Comparison of ENCODE assay signal across 1 cellular context in the genomic region with DNA sequence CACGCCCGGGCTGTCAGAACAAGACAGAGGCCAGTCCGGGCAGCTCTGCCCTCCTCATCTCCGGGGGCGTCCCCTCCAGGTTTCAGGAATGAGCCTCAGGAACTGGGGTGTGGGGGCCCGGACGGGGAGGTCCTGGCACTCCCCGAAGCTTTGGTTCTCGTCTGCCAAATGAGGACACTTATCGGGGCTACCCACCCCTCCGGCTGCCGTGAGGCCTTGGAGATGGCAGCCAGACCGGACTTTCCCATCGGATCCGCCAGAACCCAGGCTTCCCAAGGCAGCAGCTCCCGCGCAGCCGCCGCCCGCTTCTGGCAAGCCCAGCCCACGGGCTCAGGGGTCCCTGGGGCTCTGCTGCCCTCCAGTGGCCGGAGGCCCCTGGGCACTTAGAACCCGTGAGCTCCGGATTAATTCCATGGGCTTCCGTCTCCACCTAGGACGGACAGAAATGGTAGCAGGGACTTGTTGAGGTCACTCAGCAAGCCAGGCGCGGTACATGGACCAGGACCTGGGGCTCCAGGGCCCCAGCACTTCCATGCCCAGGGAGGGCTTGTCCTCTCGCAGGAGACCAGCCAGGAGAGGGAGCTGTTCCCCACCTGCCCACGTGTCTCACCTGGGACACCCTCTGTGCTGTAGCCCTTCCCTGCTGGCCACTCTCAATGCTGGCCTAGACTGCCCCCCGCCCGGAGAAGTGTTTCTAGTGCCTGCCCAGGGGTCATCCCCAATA.
TF ChIP-seq lines count a peak whose summit lies in the region.

No MANE protein-coding gene starts in this region.

TF ChIP-seq in HepG2, 621 proteins besides CTCF, POLR2A, EP300 and RAD21 (continued from another document and continues in another):
- TF ChIP-seq ATF3 (CRISPR knock-in tag; IDR thresholded peaks at IDR 0.05) (no peak), ZNF768 (CRISPR knock-in tag; IDR thresholded peaks at IDR 0.05) (peak; percentile 52; the same call in 1 of the 2 replicates), BCL6 (CRISPR knock-in tag; IDR thresholded peaks at IDR 0.05) (peak; percentile 42; the same call in 1 of the 2 replicates), LCORL (IDR thresholded peaks at IDR 0.05) (no peak), LCORL (CRISPR knock-in tag; IDR thresholded peaks at IDR 0.05) (peak; percentile 86), NR2F6 (IDR thresholded peaks at IDR 0.05) (no peak), NR2F6 (CRISPR knock-in tag; IDR thresholded peaks at IDR 0.05) (0 out of 2 replicates have a peak, but pooled peaks have one; percentile 23), ZNF772 (CRISPR knock-in tag; IDR thresholded peaks at IDR 0.05) (peak; percentile 64; the same call in 1 of the 2 replicates), CHD4 (IDR thresholded peaks at IDR 0.05; ENCODE audit: borderline replicate concordance, low read length) (no peak), KAT8 (CRISPR knock-in tag; IDR thresholded peaks at IDR 0.05) (peak; percentile 81), SOX6 (IDR thresholded peaks at IDR 0.05) (no peak), SOX6 (CRISPR knock-in tag; IDR thresholded peaks at IDR 0.05) (peak; percentile 71), MAX (IDR thresholded peaks at IDR 0.05) (peak; percentile 73), PLRG1 (conservative IDR thresholded peaks at IDR 0.05) (no peak), ZNF501 (CRISPR knock-in tag; IDR thresholded peaks at IDR 0.05) (peak; percentile 96), HDAC2 (CRISPR knock-in tag; IDR thresholded peaks at IDR 0.05) (peak; percentile 22; the same call in 1 of the 2 replicates), TFDP2 (CRISPR knock-in tag; IDR thresholded peaks at IDR 0.05) (peak; percentile 64), SRF (IDR thresholded peaks at IDR 0.05; ENCODE audit: low read depth, low read length) (no peak), ZNF782 (CRISPR knock-in tag; IDR thresholded peaks at IDR 0.05; ENCODE audit: borderline replicate concordance) (no peak; the same call in 1 of the 2 replicates), FOXC1 (CRISPR knock-in tag; IDR thresholded peaks at IDR 0.05; ENCODE audit: borderline replicate concordance) (peak; percentile 84), ZNF883 (CRISPR knock-in tag; IDR thresholded peaks at IDR 0.05; ENCODE audit: not compliant biosample characterization) (peak; percentile 79), HNRNPLL (IDR thresholded peaks at IDR 0.05; ENCODE audit: low read depth, low read length, poor library complexity, severe bottlenecking) (peak; percentile 45), ZNF781 (CRISPR knock-in tag; IDR thresholded peaks at IDR 0.05; ENCODE audit: borderline replicate concordance, not compliant biosample characterization) (no peak), ZNF766 (CRISPR knock-in tag; IDR thresholded peaks at IDR 0.05; ENCODE audit: borderline replicate concordance) (peak; percentile 70; the same call in 1 of the 2 replicates), ZBTB7A (CRISPR knock-in tag; IDR thresholded peaks at IDR 0.05) (0 out of 2 replicates have a peak, but pooled peaks have one; percentile 27), HINFP (CRISPR knock-in tag; IDR thresholded peaks at IDR 0.05; ENCODE audit: low read depth) (no peak), KLF16 (CRISPR knock-in tag; IDR thresholded peaks at IDR 0.05) (peak in 1 of 2 experiments; percentile 75; a peak in 2 of 4 replicates), RXRA (CRISPR knock-in tag; IDR thresholded peaks at IDR 0.05) (peak; percentile 67; the same call in 1 of the 2 replicates), ZNF724P (CRISPR knock-in tag; IDR thresholded peaks at IDR 0.05; ENCODE audit: borderline replicate concordance) (0 out of 2 replicates have a peak, but pooled peaks have one; percentile 57), YEATS2 (CRISPR knock-in tag; IDR thresholded peaks at IDR 0.05; ENCODE audit: borderline replicate concordance) (peak; percentile 72; the same call in 1 of the 2 replicates), AHR (CRISPR knock-in tag; IDR thresholded peaks at IDR 0.05) (0 out of 2 replicates have a peak, but pooled peaks have one; percentile 59), GATAD1 (CRISPR knock-in tag; IDR thresholded peaks at IDR 0.05) (peak; percentile 71), XRCC5 (optimal IDR thresholded peaks at IDR 0.05; ENCODE audit: low read length) (peak; percentile 70)
- TF ChIP-seq, protein P1, sequence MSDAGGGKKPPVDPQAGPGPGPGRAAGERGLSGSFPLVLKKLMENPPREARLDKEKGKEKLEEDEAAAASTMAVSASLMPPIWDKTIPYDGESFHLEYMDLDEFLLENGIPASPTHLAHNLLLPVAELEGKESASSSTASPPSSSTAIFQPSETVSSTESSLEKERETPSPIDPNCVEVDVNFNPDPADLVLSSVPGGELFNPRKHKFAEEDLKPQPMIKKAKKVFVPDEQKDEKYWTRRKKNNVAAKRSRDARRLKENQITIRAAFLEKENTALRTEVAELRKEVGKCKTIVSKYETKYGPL (CRISPR knock-in tag; IDR thresholded peaks at IDR 0.05), result no peak
- TF ChIP-seq, protein P2, sequence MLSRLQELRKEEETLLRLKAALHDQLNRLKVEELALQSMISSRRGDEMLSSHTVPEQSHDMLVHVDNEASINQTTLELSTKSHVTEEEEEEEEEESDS (CRISPR knock-in tag; IDR thresholded peaks at IDR 0.05; ENCODE audit: borderline replicate concordance), result no peak
- TF ChIP-seq, protein P3, sequence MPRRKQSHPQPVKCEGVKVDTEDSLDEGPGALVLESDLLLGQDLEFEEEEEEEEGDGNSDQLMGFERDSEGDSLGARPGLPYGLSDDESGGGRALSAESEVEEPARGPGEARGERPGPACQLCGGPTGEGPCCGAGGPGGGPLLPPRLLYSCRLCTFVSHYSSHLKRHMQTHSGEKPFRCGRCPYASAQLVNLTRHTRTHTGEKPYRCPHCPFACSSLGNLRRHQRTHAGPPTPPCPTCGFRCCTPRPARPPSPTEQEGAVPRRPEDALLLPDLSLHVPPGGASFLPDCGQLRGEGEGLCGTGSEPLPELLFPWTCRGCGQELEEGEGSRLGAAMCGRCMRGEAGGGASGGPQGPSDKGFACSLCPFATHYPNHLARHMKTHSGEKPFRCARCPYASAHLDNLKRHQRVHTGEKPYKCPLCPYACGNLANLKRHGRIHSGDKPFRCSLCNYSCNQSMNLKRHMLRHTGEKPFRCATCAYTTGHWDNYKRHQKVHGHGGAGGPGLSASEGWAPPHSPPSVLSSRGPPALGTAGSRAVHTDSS (CRISPR knock-in tag; conservative IDR thresholded peaks at IDR 0.05), result 0 out of 2 replicates have a peak, but pooled peaks have one; percentile 36
- TF ChIP-seq, protein P4, sequence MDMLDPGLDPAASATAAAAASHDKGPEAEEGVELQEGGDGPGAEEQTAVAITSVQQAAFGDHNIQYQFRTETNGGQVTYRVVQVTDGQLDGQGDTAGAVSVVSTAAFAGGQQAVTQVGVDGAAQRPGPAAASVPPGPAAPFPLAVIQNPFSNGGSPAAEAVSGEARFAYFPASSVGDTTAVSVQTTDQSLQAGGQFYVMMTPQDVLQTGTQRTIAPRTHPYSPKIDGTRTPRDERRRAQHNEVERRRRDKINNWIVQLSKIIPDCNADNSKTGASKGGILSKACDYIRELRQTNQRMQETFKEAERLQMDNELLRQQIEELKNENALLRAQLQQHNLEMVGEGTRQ (IDR thresholded peaks at IDR 0.05; ENCODE audit: low read depth, low read length), result no peak
- TF ChIP-seq, protein P4 (CRISPR knock-in tag; IDR thresholded peaks at IDR 0.05; ENCODE audit: borderline replicate concordance), result 0 out of 2 replicates have a peak, but pooled peaks have one; percentile 57
- TF ChIP-seq, protein P5, sequence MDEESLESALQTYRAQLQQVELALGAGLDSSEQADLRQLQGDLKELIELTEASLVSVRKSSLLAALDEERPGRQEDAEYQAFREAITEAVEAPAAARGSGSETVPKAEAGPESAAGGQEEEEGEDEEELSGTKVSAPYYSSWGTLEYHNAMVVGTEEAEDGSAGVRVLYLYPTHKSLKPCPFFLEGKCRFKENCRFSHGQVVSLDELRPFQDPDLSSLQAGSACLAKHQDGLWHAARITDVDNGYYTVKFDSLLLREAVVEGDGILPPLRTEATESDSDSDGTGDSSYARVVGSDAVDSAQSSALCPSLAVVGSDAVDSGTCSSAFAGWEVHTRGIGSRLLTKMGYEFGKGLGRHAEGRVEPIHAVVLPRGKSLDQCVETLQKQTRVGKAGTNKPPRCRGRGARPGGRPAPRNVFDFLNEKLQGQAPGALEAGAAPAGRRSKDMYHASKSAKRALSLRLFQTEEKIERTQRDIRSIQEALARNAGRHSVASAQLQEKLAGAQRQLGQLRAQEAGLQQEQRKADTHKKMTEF (CRISPR knock-in tag; IDR thresholded peaks at IDR 0.05), result peak; percentile 63
- TF ChIP-seq, protein P6, sequence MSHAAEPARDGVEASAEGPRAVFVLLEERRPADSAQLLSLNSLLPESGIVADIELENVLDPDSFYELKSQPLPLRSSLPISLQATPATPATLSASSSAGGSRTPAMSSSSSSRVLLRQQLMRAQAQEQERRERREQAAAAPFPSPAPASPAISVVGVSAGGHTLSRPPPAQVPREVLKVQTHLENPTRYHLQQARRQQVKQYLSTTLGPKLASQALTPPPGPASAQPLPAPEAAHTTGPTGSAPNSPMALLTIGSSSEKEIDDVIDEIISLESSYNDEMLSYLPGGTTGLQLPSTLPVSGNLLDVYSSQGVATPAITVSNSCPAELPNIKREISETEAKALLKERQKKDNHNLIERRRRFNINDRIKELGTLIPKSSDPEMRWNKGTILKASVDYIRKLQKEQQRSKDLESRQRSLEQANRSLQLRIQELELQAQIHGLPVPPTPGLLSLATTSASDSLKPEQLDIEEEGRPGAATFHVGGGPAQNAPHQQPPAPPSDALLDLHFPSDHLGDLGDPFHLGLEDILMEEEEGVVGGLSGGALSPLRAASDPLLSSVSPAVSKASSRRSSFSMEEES (CRISPR knock-in tag; IDR thresholded peaks at IDR 0.05), result peak; percentile 21; the same call in 1 of the 2 replicates
- TF ChIP-seq, protein P7, sequence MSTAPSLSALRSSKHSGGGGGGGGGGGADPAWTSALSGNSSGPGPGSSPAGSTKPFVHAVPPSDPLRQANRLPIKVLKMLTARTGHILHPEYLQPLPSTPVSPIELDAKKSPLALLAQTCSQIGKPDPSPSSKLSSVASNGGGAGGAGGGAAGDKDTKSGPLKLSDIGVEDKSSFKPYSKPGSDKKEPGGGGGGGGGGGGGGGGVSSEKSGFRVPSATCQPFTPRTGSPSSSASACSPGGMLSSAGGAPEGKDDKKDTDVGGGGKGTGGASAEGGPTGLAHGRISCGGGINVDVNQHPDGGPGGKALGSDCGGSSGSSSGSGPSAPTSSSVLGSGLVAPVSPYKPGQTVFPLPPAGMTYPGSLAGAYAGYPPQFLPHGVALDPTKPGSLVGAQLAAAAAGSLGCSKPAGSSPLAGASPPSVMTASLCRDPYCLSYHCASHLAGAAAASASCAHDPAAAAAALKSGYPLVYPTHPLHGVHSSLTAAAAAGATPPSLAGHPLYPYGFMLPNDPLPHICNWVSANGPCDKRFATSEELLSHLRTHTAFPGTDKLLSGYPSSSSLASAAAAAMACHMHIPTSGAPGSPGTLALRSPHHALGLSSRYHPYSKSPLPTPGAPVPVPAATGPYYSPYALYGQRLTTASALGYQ (CRISPR knock-in tag; IDR thresholded peaks at IDR 0.05), result 0 out of 2 replicates have a peak, but pooled peaks have one; percentile 39
- TF ChIP-seq, protein P8, sequence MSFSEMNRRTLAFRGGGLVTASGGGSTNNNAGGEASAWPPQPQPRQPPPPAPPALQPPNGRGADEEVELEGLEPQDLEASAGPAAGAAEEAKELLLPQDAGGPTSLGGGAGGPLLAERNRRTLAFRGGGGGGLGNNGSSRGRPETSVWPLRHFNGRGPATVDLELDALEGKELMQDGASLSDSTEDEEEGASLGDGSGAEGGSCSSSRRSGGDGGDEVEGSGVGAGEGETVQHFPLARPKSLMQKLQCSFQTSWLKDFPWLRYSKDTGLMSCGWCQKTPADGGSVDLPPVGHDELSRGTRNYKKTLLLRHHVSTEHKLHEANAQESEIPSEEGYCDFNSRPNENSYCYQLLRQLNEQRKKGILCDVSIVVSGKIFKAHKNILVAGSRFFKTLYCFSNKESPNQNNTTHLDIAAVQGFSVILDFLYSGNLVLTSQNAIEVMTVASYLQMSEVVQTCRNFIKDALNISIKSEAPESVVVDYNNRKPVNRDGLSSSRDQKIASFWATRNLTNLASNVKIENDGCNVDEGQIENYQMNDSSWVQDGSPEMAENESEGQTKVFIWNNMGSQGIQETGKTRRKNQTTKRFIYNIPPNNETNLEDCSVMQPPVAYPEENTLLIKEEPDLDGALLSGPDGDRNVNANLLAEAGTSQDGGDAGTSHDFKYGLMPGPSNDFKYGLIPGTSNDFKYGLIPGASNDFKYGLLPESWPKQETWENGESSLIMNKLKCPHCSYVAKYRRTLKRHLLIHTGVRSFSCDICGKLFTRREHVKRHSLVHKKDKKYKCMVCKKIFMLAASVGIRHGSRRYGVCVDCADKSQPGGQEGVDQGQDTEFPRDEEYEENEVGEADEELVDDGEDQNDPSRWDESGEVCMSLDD (CRISPR knock-in tag; IDR thresholded peaks at IDR 0.05; ENCODE audit: borderline replicate concordance), result peak; percentile 80
